ENCODE assay signal across 6 cellular contexts in genomic region chr19:14551134-14552007, GRCh38. TPM values are rescaled to one million over a fixed set of nuclear protein-coding genes. Genes with fewer than 3 reads are reported as not detected.
DNase-seq lines count a peak whose midpoint lies in the region; ATAC-seq and TF ChIP-seq lines count a peak whose summit lies in the region.
"Not testable (repeated sequence)": the region's sequence is repeated elsewhere in the genome, so short reads cannot be mapped to it uniquely, and the experiment has no call there.

No MANE protein-coding gene starts in this region.

- not testable (repeated sequence) for H3K27me3 ChIP-seq in OCI-LY1 (ENCODE audit: insufficient read depth, low read length); neuronal stem cell (ENCODE audit: control insufficient read depth in 3 of 3, insufficient read depth in 3 of 3, low read depth in 1 of 3, low read length in 3 of 3); subcutaneous abdominal adipose tissue (ENCODE audit: control insufficient read depth in 5 of 5, insufficient read depth in 4 of 5, low read length in 5 of 5)

- not testable (repeated sequence) for H3K4me3 ChIP-seq in GM12875 (ENCODE audit: low read depth, low read length); OCI-LY1 (ENCODE audit: low read depth, low read length, poor library complexity, severe bottlenecking); neuronal stem cell (ENCODE audit: low read length in 2 of 2); subcutaneous abdominal adipose tissue (ENCODE audit: low read depth in 1 of 5, low read length in 5 of 5)

- not testable (repeated sequence) for H2AFZ ChIP-seq in OCI-LY1 (ENCODE audit: low read length); neuronal stem cell (ENCODE audit: low read length)

- H3K9ac ChIP-seq in OCI-LY1 (ENCODE audit: low read length); subcutaneous abdominal adipose tissue (ENCODE audit: low read length in 5 of 5): not testable (repeated sequence)
- H3K9ac ChIP-seq in neuronal stem cell (ENCODE audit: low read depth, low read length, poor library complexity): peak overlapping the region; percentile 38

- not testable (repeated sequence) for H3K18ac ChIP-seq in neuronal stem cell (ENCODE audit: low read length)

- H2BK12ac ChIP-seq in neuronal stem cell (ENCODE audit: low read length): not testable (repeated sequence)

- H2BK120ac ChIP-seq in neuronal stem cell (ENCODE audit: low read depth, low read length): not testable (repeated sequence)

- peak; percentile 68 for ATAC-seq in esophagus mucosa

- not testable (repeated sequence) for H3K4ac ChIP-seq in neuronal stem cell (ENCODE audit: low read length)

- H3K27ac ChIP-seq in OCI-LY1 (ENCODE audit: low read depth, low read length, poor library complexity, severe bottlenecking) (peak overlapping the region; percentile 79), subcutaneous abdominal adipose tissue (ENCODE audit: low read depth, low read length) (peak overlapping the region; percentile 30)
- H3K27ac ChIP-seq in neuronal stem cell (replicated peaks; ENCODE audit: low read length): not testable (repeated sequence)

- not testable (repeated sequence) for H4K91ac ChIP-seq in neuronal stem cell (ENCODE audit: low read depth, low read length, poor library complexity)

- TF ChIP-seq CTCF in GM12875 (IDR thresholded peaks at IDR 0.05; ENCODE audit: borderline replicate concordance, insufficient read depth, low read depth, low read length) (peak; percentile 46; the same call in 1 of the 2 replicates), OCI-LY1 (IDR thresholded peaks at IDR 0.05; ENCODE audit: low read length) (peak; percentile 60; the same call in 1 of the 2 replicates)

- not testable (repeated sequence) for H3K36me3 ChIP-seq in OCI-LY1 (ENCODE audit: insufficient read depth, low read length); subcutaneous abdominal adipose tissue (ENCODE audit: control insufficient read depth in 5 of 5, insufficient read depth in 5 of 5, low read length in 5 of 5)
- H3K36me3 ChIP-seq in neuronal stem cell (replicated peaks in 1 of 2; ENCODE audit: control insufficient read depth in 2 of 2, insufficient read depth in 2 of 2, low read length in 2 of 2): peaks cover 8 to 21% of the 10 kb centered on the region in 2 donors

- H3K14ac ChIP-seq in neuronal stem cell (ENCODE audit: low read length): not testable (repeated sequence)

- not testable (repeated sequence) for H3K9me2 ChIP-seq in OCI-LY1 (ENCODE audit: low read depth, low read length)

- H3K23ac ChIP-seq in neuronal stem cell (ENCODE audit: low read depth, low read length, poor library complexity): not testable (repeated sequence)

- not testable (repeated sequence) for H4K8ac ChIP-seq in neuronal stem cell (ENCODE audit: low read depth, low read length)

- no CpG with 5 or more reads among the region's 13 CpGs for WGBS in neuronal stem cell (ENCODE audit: extremely low coverage in 2 of 2, insufficient read length in 2 of 2, insufficient replicate concordance in 1 of 2), 2 donors

- not testable (repeated sequence) for H3K9me3 ChIP-seq in OCI-LY1 (ENCODE audit: low read length); neuronal stem cell (replicated peaks in 1 of 2; ENCODE audit: control insufficient read depth in 2 of 2, insufficient read depth in 1 of 2, low read depth in 1 of 2, low read length in 2 of 2); subcutaneous abdominal adipose tissue (ENCODE audit: control insufficient read depth in 5 of 5, low read length in 5 of 5)

- not testable (repeated sequence) for H2AK5ac ChIP-seq in neuronal stem cell (ENCODE audit: low read depth, low read length)

- not testable (repeated sequence) for H2BK15ac ChIP-seq in neuronal stem cell (ENCODE audit: low read length)

- H3K79me1 ChIP-seq in neuronal stem cell (ENCODE audit: low read depth, low read length): peaks cover 25% of the 10 kb centered on the region

- not testable (repeated sequence) for H3K4me2 ChIP-seq in OCI-LY1 (ENCODE audit: low read length); neuronal stem cell (ENCODE audit: insufficient read depth, low read length, poor library complexity, severe bottlenecking)

- H3K79me2 ChIP-seq in OCI-LY1 (ENCODE audit: insufficient read depth, low read length): not testable (repeated sequence)

- DNase-seq in activated CD8-positive, alpha-beta memory T cell treated with anti-CD3 and anti-CD28 coated beads, Interleukin-2, amount 50 U/mL, for 4 hours: peak; percentile 77
- not testable (repeated sequence) for DNase-seq in neuronal stem cell (ENCODE audit: low spot score)

- H3K4me1 ChIP-seq in OCI-LY1 (ENCODE audit: insufficient read depth, low read length, severe bottlenecking) (peaks cover 29% of the 10 kb centered on the region), subcutaneous abdominal adipose tissue (ENCODE audit: control insufficient read depth in 5 of 5, insufficient read depth in 5 of 5, low read length in 5 of 5) (peaks cover 0 to 48% (median 29%) of the 10 kb centered on the region in 5 donors)
- H3K4me1 ChIP-seq in neuronal stem cell (ENCODE audit: control insufficient read depth in 2 of 2, insufficient read depth in 1 of 2, low read depth in 1 of 2, low read length in 2 of 2): not testable (repeated sequence)

- not testable (repeated sequence) for H3F3A ChIP-seq in OCI-LY1 (ENCODE audit: insufficient read depth, low read length)

- H4K20me1 ChIP-seq in OCI-LY1 (ENCODE audit: insufficient read depth, low read length): not testable (repeated sequence)

- not testable (repeated sequence) for H2BK5ac ChIP-seq in neuronal stem cell (ENCODE audit: low read length)

RNA-seq across cellular contexts. Expression of gene NDUFB7, which starts 20.5 kb away (rescaled TPM):
- total RNA-seq in esophagus mucosa: 186 TPM
- polyA plus RNA-seq in neuronal stem cell (2013, experiment 1 of 2): 181 TPM
- polyA plus RNA-seq in neuronal stem cell (2013, experiment 2 of 2): 175 TPM

RNA-seq across cellular contexts. Expression of gene TECR, which starts 22.0 kb away (rescaled TPM):
- total RNA-seq in esophagus mucosa: 341 TPM
- 225 TPM for polyA plus RNA-seq in neuronal stem cell (2013, experiment 1 of 2)
- 213 TPM for polyA plus RNA-seq in neuronal stem cell (2013, experiment 2 of 2)

RNA-seq across cellular contexts. Expression of gene CLEC17A, which starts 31.5 kb away (rescaled TPM):
- 0.20 TPM for total RNA-seq in esophagus mucosa
- polyA plus RNA-seq in neuronal stem cell (2013, experiment 1 of 2): not detected
- not detected for polyA plus RNA-seq in neuronal stem cell (2013, experiment 2 of 2)

RNA-seq across cellular contexts. Expression of gene DNAJB1, which starts 33.2 kb away (rescaled TPM):
- total RNA-seq in esophagus mucosa: 337 TPM
- 49.6 TPM for polyA plus RNA-seq in neuronal stem cell (2013, experiment 1 of 2)
- 49.2 TPM for polyA plus RNA-seq in neuronal stem cell (2013, experiment 2 of 2)

RNA-seq across cellular contexts. Expression of gene GIPC1, which starts 55.4 kb away (rescaled TPM):
- total RNA-seq in esophagus mucosa: 254 TPM
- 47.5 TPM for polyA plus RNA-seq in neuronal stem cell (2013, experiment 1 of 2)
- polyA plus RNA-seq in neuronal stem cell (2013, experiment 2 of 2): 45.1 TPM
